In the genomic region with DNA sequence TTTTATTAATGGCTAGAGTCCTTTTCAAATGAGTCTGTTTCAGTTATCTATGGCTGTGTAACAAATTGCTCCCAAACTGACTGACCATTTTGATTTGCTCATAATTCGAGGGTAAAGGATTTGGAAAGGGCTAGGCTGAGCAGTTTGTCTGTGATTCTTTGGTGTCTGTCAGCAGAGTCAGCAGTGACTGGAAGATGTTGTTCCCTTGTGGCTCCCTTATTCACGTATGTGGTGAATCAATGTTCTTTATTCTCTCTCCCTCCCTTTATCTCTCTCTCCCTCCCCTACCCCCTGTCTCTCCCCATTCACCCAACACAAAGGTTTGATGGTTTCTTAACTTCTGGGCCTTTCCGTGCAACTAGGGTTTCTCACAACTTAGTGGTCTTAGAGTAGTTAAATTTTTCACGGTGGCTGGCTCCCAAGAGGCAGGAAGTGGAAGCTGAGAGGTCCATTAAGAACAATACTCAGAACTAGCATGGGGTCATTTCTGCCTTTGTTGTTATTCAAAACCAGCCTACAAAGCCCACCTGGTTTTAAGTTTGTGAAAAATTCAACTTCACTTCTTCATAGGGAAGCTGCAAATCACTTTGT, we compare ENCODE assay signal across 24 cellular contexts.
A peak's percentile ranks its signal among the peaks of the same experiment; 100 is the strongest.
DNase-seq lines count a peak whose midpoint lies in the region; ATAC-seq, FAIRE-seq and TF ChIP-seq lines count a peak whose summit lies in the region.
"Had no signal": no experiment of that assay in that cellular context is flagged by ENCODE, and none has a peak within 500 bp of the region (broad histone marks: within the 10 kb centered on the region; RNA-seq: fewer than 3 reads in every experiment).

No MANE protein-coding gene starts in this region.

- H3K9me2 ChIP-seq in GM23338 (ENCODE audit: insufficient read depth) = peaks cover 5% of the 10 kb centered on the region; the same call in 1 of the 2 replicates

- TF ChIP-seq CTCF in GM23338 (conservative IDR thresholded peaks at IDR 0.05; ENCODE audit: low read depth in 2 of 2) (no peak), GM12878 (IDR thresholded peaks at IDR 0.05 in 2 of 3, conservative IDR thresholded peaks at IDR 0.05 in 1 of 3; ENCODE audit: control insufficient read depth in 2 of 3, extremely low read depth in 1 of 3, insufficient read depth in 1 of 3, low read depth in 3 of 3, low read length in 3 of 3) (no peak), neural progenitor cell (IDR thresholded peaks at IDR 0.05) (no peak), chondrocyte (IDR thresholded peaks at IDR 0.05) (no peak)

- in situ Hi-C loops in GM12878 (cut with MboI) = no loop called here

- H3K36me3 ChIP-seq in GM23338 (ENCODE audit: insufficient read depth) (no peaks in the 10 kb centered on the region), HUES6 (ENCODE audit: control insufficient read depth, insufficient read depth, low read length) (0 out of 2 replicates have a peak, but pooled peaks cover 7% of the 10 kb centered on the region), GM12878 (ENCODE audit: control insufficient read depth in 2 of 2, insufficient read depth in 2 of 2, low read length in 1 of 2) (no peaks in the 10 kb centered on the region), neural progenitor cell (no peaks in the 10 kb centered on the region)
- H3K36me3 ChIP-seq: lower lobe of right lung, thoracic aorta had no signal

- H3K27me3 Mint-ChIP-seq in GM23338 (ENCODE audit: insufficient read depth, low read depth, poor library complexity) = no peaks in the 10 kb centered on the region
- H3K27me3 Mint-ChIP-seq in neural progenitor cell (ENCODE audit: insufficient read depth, low read depth) = peaks cover 4% of the 10 kb centered on the region
- no peaks in the 10 kb centered on the region for H3K27me3 Mint-ChIP-seq in chondrocyte (ENCODE audit: low read depth)
- H3K27me3 Mint-ChIP-seq: dendritic cell treated with granulocyte-macrophage colony-stimulating factor and Interleukin-4, amounts not matched to agents 40 ng/mL and 50 ng/mL, for 4 days; stimulated activated naive B cell treated with anti-CD40 and anti-IgM and Interleukin-4, amounts not matched to agents 10 μg/mL and 1 μg/mL and 100 μg/mL, for 72 hours had no signal

- no peaks in the 10 kb centered on the region for H3K79me2 ChIP-seq in GM23338 (replicated peaks; ENCODE audit: insufficient read depth)
- H3K79me2 ChIP-seq in GM12878 (ENCODE audit: control insufficient read depth, insufficient read depth, low read length) = no peaks in the 10 kb centered on the region
- H3K79me2 ChIP-seq in neural progenitor cell (ENCODE audit: low read depth) = no peaks in the 10 kb centered on the region

- H3K9me3 ChIP-seq in HUES6 (ENCODE audit: control insufficient read depth, insufficient read depth, low read depth, low read length) (peaks cover 24% of the 10 kb centered on the region), GM12878 (replicated peaks; ENCODE audit: control insufficient read depth, insufficient read depth, low read length) (no peaks in the 10 kb centered on the region), neural progenitor cell (ENCODE audit: low read depth) (peaks cover 6% of the 10 kb centered on the region)
- H3K9me3 ChIP-seq: lower lobe of right lung, thoracic aorta had no signal

- H3K4me1 ChIP-seq in GM23338 (ENCODE audit: insufficient read depth) (peaks cover 18% of the 10 kb centered on the region), HUES6 (ENCODE audit: control insufficient read depth, insufficient read depth, low read length) (peaks cover 19% of the 10 kb centered on the region), GM12878 (ENCODE audit: control insufficient read depth, insufficient read depth, low read length) (no peaks in the 10 kb centered on the region), neural progenitor cell (peaks cover 24% of the 10 kb centered on the region)
- H3K4me1 ChIP-seq: lower lobe of right lung had no signal

- peak overlapping the region; percentile 34 for H3K4me2 ChIP-seq in GM23338
- H3K4me2 ChIP-seq in GM12878 (ENCODE audit: control insufficient read depth, insufficient read depth) = no peak overlapping the region
- H3K4me2 ChIP-seq in neural progenitor cell = peak overlapping the region; percentile 52

- intact Hi-C loops in GM12878 (cut with micrococcal nuclease; ENCODE audit: unreplicated experiment) = no loop called here

- H3K27ac ChIP-seq in GM23338 (ENCODE audit: low read depth) (peak overlapping the region; percentile 94), HUES6 (ENCODE audit: low read depth, low read length) (peak overlapping the region; percentile 89), GM12878 (ENCODE audit: control insufficient read depth, insufficient read depth) (no peak overlapping the region), neural progenitor cell (peak overlapping the region; percentile 89)
- H3K27ac ChIP-seq: lower lobe of right lung, thoracic aorta had no signal

- H3F3A ChIP-seq in GM23338 (replicated peaks; ENCODE audit: low read depth) (peaks cover 6% of the 10 kb centered on the region; the same call in 1 of the 2 replicates), neural progenitor cell (ENCODE audit: low read depth) (peaks cover 20% of the 10 kb centered on the region)

- TF ChIP-seq RAD21 in GM12878 (IDR thresholded peaks at IDR 0.05; ENCODE audit: insufficient read depth, low read depth, low read length) = no peak

- H4K20me1 ChIP-seq in GM23338 (replicated peaks; ENCODE audit: insufficient read depth) = no peaks in the 10 kb centered on the region
- no peaks in the 10 kb centered on the region for H4K20me1 ChIP-seq in GM12878 (ENCODE audit: control insufficient read depth, insufficient read depth)
- no peaks in the 10 kb centered on the region for H4K20me1 ChIP-seq in neural progenitor cell (ENCODE audit: low read depth)

- H3K27ac Mint-ChIP-seq in GM23338 = peak overlapping the region; percentile 96
- H3K27ac Mint-ChIP-seq in neural progenitor cell = no peak overlapping the region
- no peak overlapping the region for H3K27ac Mint-ChIP-seq in chondrocyte (ENCODE audit: unreplicated experiment)
- H3K27ac Mint-ChIP-seq: activated naive CD4-positive, alpha-beta T cell treated with anti-CD3 and anti-CD28 coated beads for 36 hours; dendritic cell treated with granulocyte-macrophage colony-stimulating factor and Interleukin-4, amounts not matched to agents 40 ng/mL and 50 ng/mL, for 4 days; stimulated activated naive B cell treated with anti-CD40 and anti-IgM and Interleukin-4, amounts not matched to agents 10 μg/mL and 1 μg/mL and 100 μg/mL, for 72 hours had no signal

- H3K4me3 Mint-ChIP-seq in GM23338 (peak overlapping the region; percentile 18; the same call in 1 of the 3 replicates), neural progenitor cell (no peak overlapping the region), chondrocyte (ENCODE audit: unreplicated experiment) (no peak overlapping the region)
- H3K4me3 Mint-ChIP-seq: activated naive CD4-positive, alpha-beta T cell treated with anti-CD3 and anti-CD28 coated beads for 36 hours; dendritic cell treated with granulocyte-macrophage colony-stimulating factor and Interleukin-4, amounts not matched to agents 40 ng/mL and 50 ng/mL, for 4 days; stimulated activated naive B cell treated with anti-CD40 and anti-IgM and Interleukin-4, amounts not matched to agents 10 μg/mL and 1 μg/mL and 100 μg/mL, for 72 hours had no signal

- peaks cover 48% of the 10 kb centered on the region for H3K36me3 Mint-ChIP-seq in GM23338 (ENCODE audit: low read depth)
- H3K36me3 Mint-ChIP-seq in neural progenitor cell = peaks cover 4% of the 10 kb centered on the region
- H3K36me3 Mint-ChIP-seq in chondrocyte (ENCODE audit: low read depth) = no peaks in the 10 kb centered on the region
- H3K36me3 Mint-ChIP-seq: stimulated activated naive B cell treated with anti-CD40 and anti-IgM and Interleukin-4, amounts not matched to agents 10 μg/mL and 1 μg/mL and 100 μg/mL, for 72 hours had no signal

- H3K4me3 ChIP-seq in GM23338 (no peak overlapping the region), HUES6 (ENCODE audit: low read depth, low read length) (no peak overlapping the region), GM12878 (no peak overlapping the region), neural progenitor cell (no peak overlapping the region)
- H3K4me3 ChIP-seq: lower lobe of right lung, SJSA1, thoracic aorta had no signal

- TF ChIP-seq EP300 in GM12878 (IDR thresholded peaks at IDR 0.05; ENCODE audit: borderline replicate concordance in 1 of 2, control insufficient read depth in 1 of 2, low read depth in 2 of 2, low read length in 2 of 2) = no peak

- peak; percentile 97 for ATAC-seq in GM23338
- peak; percentile 56 for ATAC-seq in GM12878
- ATAC-seq: lower lobe of right lung, Panc1 had no signal

- BruUV-seq in GM12878 (replicated peaks; lab: Mats Ljungman, UMichigan) = no TSS peak

- no peak for TF ChIP-seq POLR2A in GM12878 (IDR thresholded peaks at IDR 0.05; ENCODE audit: low read depth, low read length)

- CTCF ChIA-PET in GM12878 (lab: Yijun Ruan, JAX) = no interaction called here

- DNase-seq in GM23338 (ENCODE audit: low spot score) (peak; percentile 92), GM12878 (ENCODE audit: low read depth, low spot score) (no peak), neural progenitor cell (ENCODE audit: low spot score) (peak; percentile 87), RCC 7860 (ENCODE audit: low spot score) (no peak), hepatic stellate cell (ENCODE audit: low spot score) (no peak), chondrocyte (ENCODE audit: low spot score) (no peak)
- DNase-seq: activated CD4-positive, alpha-beta T cell treated with anti-CD3 and anti-CD28 coated beads for 48 hours; activated naive CD4-positive, alpha-beta T cell treated with anti-CD3 and anti-CD28 coated beads for 36 hours; activated T-cell treated with anti-CD3 and anti-CD28 coated beads, Interleukin-2, amount 50 U/mL, for 48 hours; amniotic stem cell; DMS79; glutamatergic neuron; islet precursor cell; lower lobe of right lung; NCI-H187; NCI-H345; stimulated activated CD4-positive, alpha-beta T cell treated with anti-CD3 and anti-CD28 coated beads, Interleukin-2, amount 100 ng/mL, for 48 hours; stimulated activated naive B cell treated with anti-CD40 and anti-IgM and Interleukin-4, amounts not matched to agents 10 μg/mL and 1 μg/mL and 100 μg/mL, for 72 hours had no signal

- SMC1A ChIA-PET in GM12878 (lab: Charles Lee; ENCODE audit: uncharacterized antibody, unreplicated experiment) = interaction anchor here (0.8 kb wide), 1 partner anchor 25 kb away, joined by 3 read pairs; no protein-coding TSS in a partner anchor

- FAIRE-seq in GM12878 (lab: Jason Lieb, UNC) (no peak), RCC 7860 (lab: Jason Lieb, UNC) (no peak)
- FAIRE-seq: bronchial epithelial cell had no signal

- H3K9me3 Mint-ChIP-seq in GM23338 = peaks cover 37% of the 10 kb centered on the region
- H3K9me3 Mint-ChIP-seq in neural progenitor cell = peaks cover 27% of the 10 kb centered on the region
- H3K9me3 Mint-ChIP-seq in chondrocyte (ENCODE audit: low read depth) = peaks cover 12% of the 10 kb centered on the region
- H3K9me3 Mint-ChIP-seq: dendritic cell treated with granulocyte-macrophage colony-stimulating factor and Interleukin-4, amounts not matched to agents 40 ng/mL and 50 ng/mL, for 4 days had no signal

- WGBS in GM12878 (ENCODE audit: insufficient coverage, insufficient replicate concordance, low lambda C conversion rate, missing lambda C conversion rate) = 8% methylated on average over 4 of the region's 4 CpGs

- POLR2A ChIA-PET in GM12878 (lab: Charles Lee) = no interaction called here

- H3K27me3 ChIP-seq in GM23338 (ENCODE audit: insufficient read depth) (no peaks in the 10 kb centered on the region), HUES6 (ENCODE audit: control insufficient read depth, insufficient read depth, low read length) (no peaks in the 10 kb centered on the region), GM12878 (replicated peaks in 1 of 2; ENCODE audit: control insufficient read depth in 2 of 2, insufficient read depth in 2 of 2, low read length in 1 of 2) (no peaks in the 10 kb centered on the region), neural progenitor cell (no peaks in the 10 kb centered on the region)
- H3K27me3 ChIP-seq: SJSA1 had no signal

- H3K4me1 Mint-ChIP-seq in GM23338 (peaks cover 31% of the 10 kb centered on the region), neural progenitor cell (peaks cover 7% of the 10 kb centered on the region), chondrocyte (ENCODE audit: low read depth) (peaks cover 23% of the 10 kb centered on the region)
- H3K4me1 Mint-ChIP-seq: stimulated activated naive B cell treated with anti-CD40 and anti-IgM and Interleukin-4, amounts not matched to agents 10 μg/mL and 1 μg/mL and 100 μg/mL, for 72 hours had no signal

- RAD21 ChIA-PET in GM12878 (lab: Charles Lee; ENCODE audit: unreplicated experiment) = no interaction called here

- H2AFZ ChIP-seq in GM23338 (no peak overlapping the region), GM12878 (ENCODE audit: control insufficient read depth, low read depth, low read length) (no peak overlapping the region), neural progenitor cell (replicated peaks) (no peak overlapping the region)

- H3K9ac ChIP-seq in HUES6 (ENCODE audit: low read length) (peak overlapping the region; percentile 18), GM12878 (ENCODE audit: control insufficient read depth, insufficient read depth, low read length) (no peak overlapping the region), neural progenitor cell (no peak overlapping the region)

Comparison
In these comparisons a context has a peak if more than half of its experiments do, and no peak if none do; other contexts are left out.
1. DNase-seq: peak in GM23338 (single experiment) and neural progenitor cell (single experiment); none in GM12878 (single experiment), RCC 7860 (single experiment), hepatic stellate cell (single experiment) and chondrocyte (single experiment).